In the genomic region with DNA sequence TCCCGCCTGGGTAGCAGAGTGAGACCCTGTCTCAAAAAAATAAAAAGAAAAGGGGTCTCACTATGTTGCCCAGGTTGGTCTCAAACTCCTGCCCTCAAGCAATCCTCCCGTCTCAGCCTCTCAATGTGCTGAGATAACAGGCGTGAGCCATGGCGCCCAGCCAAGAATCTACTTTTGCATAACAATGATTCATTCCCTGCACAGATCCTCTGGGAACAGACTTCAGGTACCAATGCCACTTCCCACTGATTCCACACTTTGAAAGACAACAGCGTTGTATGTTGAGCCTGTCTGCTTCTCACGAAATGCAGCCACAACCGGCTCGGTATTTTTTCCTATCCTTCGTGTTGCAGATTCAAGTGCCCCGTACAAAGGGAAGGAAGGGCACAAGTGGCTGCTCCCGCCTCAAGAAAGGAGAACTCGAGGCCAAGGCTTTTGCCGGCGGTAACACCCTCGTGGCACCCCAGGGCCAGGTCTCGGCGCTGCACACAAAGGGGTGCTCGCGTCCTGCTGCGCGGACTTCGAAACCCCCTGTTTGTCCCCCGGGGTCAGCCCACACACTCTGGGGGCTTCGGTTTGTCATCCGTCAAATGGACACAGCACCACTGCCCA, we compare ENCODE assay signal across 8 cellular contexts. TPM values are rescaled to one million over a fixed set of nuclear protein-coding genes. Genes with fewer than 3 reads are reported as not detected.
DNase-seq lines count a peak whose midpoint lies in the region; ATAC-seq and TF ChIP-seq lines count a peak whose summit lies in the region.

No MANE protein-coding gene starts in this region.

- no peak for TF ChIP-seq POLR2A in thyroid gland (IDR thresholded peaks at IDR 0.05)

- H3K4me1 Mint-ChIP-seq in CD8-positive, alpha-beta T cell (ENCODE audit: low read depth) = peaks cover 44% of the 10 kb centered on the region

- peak overlapping the region; percentile 87 for H3K4me3 ChIP-seq in CD8-positive, alpha-beta T cell (ENCODE audit: low read depth, low read length)
- H3K4me3 ChIP-seq in mucosa of stomach (ENCODE audit: low read length) (peak overlapping the region; percentile 70), thyroid gland (replicated peaks in 1 of 3) (peak overlapping the region; percentile 90 to 96 (median 96))

- H3K9me3 Mint-ChIP-seq in CD8-positive, alpha-beta T cell = no peaks in the 10 kb centered on the region

- CTCF ChIA-PET in CD8-positive, alpha-beta T cell (lab: Charles Lee) = interaction anchor here (1.5 to 3.7 kb wide), 2 partner anchors 8 to 10 kb away, joined by 5 to 15 read pairs; no protein-coding TSS in a partner anchor

- H3K9ac ChIP-seq in mucosa of stomach (ENCODE audit: low read length) = peak overlapping the region; percentile 69

- H3K36me3 ChIP-seq in CD8-positive, alpha-beta T cell (ENCODE audit: insufficient read depth, low read length) = peaks cover 14% of the 10 kb centered on the region
- H3K36me3 ChIP-seq in mucosa of stomach (ENCODE audit: control insufficient read depth, insufficient read depth, low read length) (no peaks in the 10 kb centered on the region), thyroid gland (peaks cover 0 to 6% of the 10 kb centered on the region in 2 donors)

- no peak for TF ChIP-seq CTCF in CD8-positive, alpha-beta T cell (IDR thresholded peaks at IDR 0.05)
- no peak for TF ChIP-seq CTCF in thyroid gland (IDR thresholded peaks at IDR 0.05)

- no peaks in the 10 kb centered on the region for H3K27me3 ChIP-seq in CD8-positive, alpha-beta T cell (ENCODE audit: insufficient read depth, low read length)
- no peaks in the 10 kb centered on the region for H3K27me3 ChIP-seq in mucosa of stomach (ENCODE audit: control insufficient read depth, insufficient read depth, low read length)
- no peaks in the 10 kb centered on the region for H3K27me3 ChIP-seq in thyroid gland

- H3K4me3 Mint-ChIP-seq in CD8-positive, alpha-beta T cell = peak overlapping the region; percentile 93

- peak in 5 of 7 experiments; percentile 6 to 59 (median 31) for DNase-seq in CD8-positive, alpha-beta T cell
- DNase-seq in NCI-H748 (lab: John Stamatoyannopoulos, UW; ENCODE audit: unreplicated experiment) (peak; percentile 70), activated T-cell treated with anti-CD3 and anti-CD28 coated beads for 24 hours (ENCODE audit: low read depth) (peak; percentile 16), thyroid gland (peak; percentile 70 to 71)

- H3K27ac Mint-ChIP-seq in CD8-positive, alpha-beta T cell = peak overlapping the region; percentile 91

- WGBS in thyroid gland, 2 donors = 5 to 9% methylated on average over 10 to 23 of the region's 25 CpGs

- peaks cover 19% of the 10 kb centered on the region for H3K4me1 ChIP-seq in CD8-positive, alpha-beta T cell (ENCODE audit: insufficient read depth, low read length)
- H3K4me1 ChIP-seq in mucosa of stomach (ENCODE audit: control insufficient read depth, insufficient read depth, low read length) (peaks cover 8% of the 10 kb centered on the region), thyroid gland (peaks cover 15 to 30% of the 10 kb centered on the region in 2 donors)

- H3K27ac ChIP-seq in CD8-positive, alpha-beta T cell (ENCODE audit: low read depth, low read length) = peak overlapping the region; percentile 73
- H3K27ac ChIP-seq in thyroid gland = peak overlapping the region in 2 of 3 donors; percentile 83 to 86

- POLR2A ChIA-PET in CD8-positive, alpha-beta T cell (lab: Charles Lee) = interaction anchor here (1.2 to 2.8 kb wide), 3 partner anchors 8 to 19 kb away, joined by 6 to 15 read pairs (median 6); no protein-coding TSS in a partner anchor

- H3K9me3 ChIP-seq in CD8-positive, alpha-beta T cell (ENCODE audit: low read length) = no peaks in the 10 kb centered on the region
- no peaks in the 10 kb centered on the region for H3K9me3 ChIP-seq in mucosa of stomach (ENCODE audit: control insufficient read depth, low read length)
- no peaks in the 10 kb centered on the region for H3K9me3 ChIP-seq in thyroid gland

- intact Hi-C loops in CD8-positive, alpha-beta T cell (cut with DNase I, micrococcal nuclease) = loop anchor here in 1 of 2 experiments (1.0 kb wide), 1 partner anchor 11 kb away; no protein-coding TSS in a partner anchor
- intact Hi-C loops in thyroid gland (cut with DNase I) = no loop called here

- ATAC-seq in CD8-positive, alpha-beta T cell = peak; percentile 9
- ATAC-seq in GM19463 (IDR thresholded peaks at IDR 0.05; ENCODE audit: unreplicated experiment) (peak; percentile 32), HG03565 (IDR thresholded peaks at IDR 0.05; ENCODE audit: unreplicated experiment) (peak; percentile 15), esophagus mucosa (peak; percentile 33)

- no peaks in the 10 kb centered on the region for H3K27me3 Mint-ChIP-seq in CD8-positive, alpha-beta T cell (ENCODE audit: low read depth)

- H3K36me3 Mint-ChIP-seq in CD8-positive, alpha-beta T cell = peaks cover 44% of the 10 kb centered on the region

RNA-seq across cellular contexts. Expression of gene DAGLB, which starts 0.7 kb away (rescaled TPM):
- 10 to 100 TPM; 35.4 to 40.4 TPM for total RNA-seq in CD8-positive, alpha-beta T cell
- 11.2 TPM for total RNA-seq in esophagus mucosa
- total RNA-seq in thyroid gland = 10 to 100 TPM; 14.1 to 18.4 (median 16.2) TPM

RNA-seq across cellular contexts. Expression of gene KDELR2, which starts 36.9 kb away (rescaled TPM):
- total RNA-seq in CD8-positive, alpha-beta T cell = 10 to 100 TPM; 25.9 to 29.0 TPM
- 74.5 TPM for total RNA-seq in esophagus mucosa
- 100 to 1,000 TPM; 113 to 203 (median 147) TPM for total RNA-seq in thyroid gland

Comparison
In these comparisons a context has a peak if more than half of its experiments do, and no peak if none do; other contexts are left out.
1. Peak in every context shown above with its lines: DNase-seq, ATAC-seq, H3K4me3 ChIP-seq and H3K27ac ChIP-seq.
2. DNase-seq: peak in every context shown above with its lines; median percentile 70 in thyroid gland; 70 in NCI-H748; 31 in CD8-positive, alpha-beta T cell; 16 in activated T-cell treated with anti-CD3 and anti-CD28 coated beads for 24 hours.